13 cellular contexts compared by ENCODE assay signal in the genomic region with DNA sequence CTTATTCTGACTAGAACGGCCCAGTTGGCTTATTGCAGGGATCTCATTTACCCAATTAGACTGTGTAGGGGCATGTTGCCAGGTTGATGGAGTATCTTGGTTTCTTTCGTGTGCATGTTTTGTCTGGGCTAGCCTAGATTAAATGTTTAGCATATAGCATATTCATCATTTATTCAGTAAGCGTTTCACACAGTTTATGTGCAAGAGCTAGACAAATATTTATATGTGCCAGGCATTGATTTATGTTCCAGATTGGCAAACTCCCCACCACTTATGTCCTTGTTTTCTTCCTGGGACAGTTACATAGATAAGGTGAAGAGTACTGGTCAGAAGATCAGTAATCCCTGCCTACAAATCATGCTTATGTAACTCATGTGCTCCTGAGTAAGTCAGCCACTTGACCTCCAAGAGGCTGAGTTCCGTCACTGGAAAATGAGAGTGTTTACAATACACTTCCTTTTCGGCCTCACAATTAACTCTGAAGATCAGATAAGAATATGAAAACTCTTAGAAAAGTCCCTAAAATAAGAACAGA. TPM values are rescaled to one million over a fixed set of nuclear protein-coding genes. Genes with fewer than 3 reads are reported as not detected.
DNase-seq lines count a peak whose midpoint lies in the region; ATAC-seq and TF ChIP-seq lines count a peak whose summit lies in the region.
"Had no signal": no experiment of that assay in that cellular context is flagged by ENCODE, and none has a peak within 500 bp of the region (broad histone marks: within the 10 kb centered on the region; RNA-seq: fewer than 3 reads in every experiment).

No MANE protein-coding gene starts in this region.

- 23 to 27% methylated on average over 3 to 5 of the region's 5 CpGs for WGBS in gastroesophageal sphincter (ENCODE audit: low coverage in 1 of 2), 2 donors

- H3K4me1 ChIP-seq in gastroesophageal sphincter, result peaks cover 3 to 12% (median 4%) of the 10 kb centered on the region in 3 donors

- H3K27ac ChIP-seq in gastroesophageal sphincter, result peak overlapping the region; percentile 7 to 59 (median 48)
- H3K27ac ChIP-seq: PC-9 had no signal

- H3K9me3 ChIP-seq in gastroesophageal sphincter, result no peaks in the 10 kb centered on the region

- in situ Hi-C loops in SK-MEL-5 (cut with HindIII; ENCODE audit: low pct_unique_long_range_greater_than_20kb, low sequenced_read_pairs), result no loop called here
- in situ Hi-C loops in ACHN (cut with HindIII; ENCODE audit: low pct_ligation_motif_present, low pct_unique_long_range_greater_than_20kb, low sequenced_read_pairs), result no loop called here

- ATAC-seq in gastroesophageal sphincter, result peak; percentile 39

- no peaks in the 10 kb centered on the region for H3K27me3 ChIP-seq in gastroesophageal sphincter

- peak; percentile 58 for DNase-seq in EH (ENCODE audit: low read depth)
- DNase-seq in SK-MEL-5 (ENCODE audit: low read depth, low spot score), result peak; percentile 84
- peak; percentile 70 for DNase-seq in pulmonary artery endothelial cell (ENCODE audit: low read depth, low spot score)
- DNase-seq in T-helper 9 cell, result no peak
- no peak for DNase-seq in ACHN
- DNase-seq in AG20443 (ENCODE audit: low spot score), result no peak
- no peak for DNase-seq in T-helper 2 cell treated with Interferon-gamma antibody and Interleukin-4, amounts not matched to agents 5 μg/mL and 100 μg/mL, for 36 hours (ENCODE audit: low spot score)
- DNase-seq: CD4-positive, alpha-beta memory T cell; effector CD8-positive, alpha-beta T cell; naive B cell; PC-9; stimulated activated CD4-positive, alpha-beta T cell treated with anti-CD3 and anti-CD28 coated beads, Interleukin-15, amount 100 ng/mL, for 24 hours had no signal

- H3K4me3 Mint-ChIP-seq in T-helper 2 cell treated with Interferon-gamma antibody and Interleukin-4, amounts not matched to agents 5 μg/mL and 100 μg/mL, for 36 hours, result no peak overlapping the region
- H3K4me3 Mint-ChIP-seq: CD4-positive, alpha-beta memory T cell; naive B cell had no signal

- H3K36me3 ChIP-seq in gastroesophageal sphincter, result peaks cover 0 to 86% of the 10 kb centered on the region in 2 donors

- no peak overlapping the region for H3K4me3 ChIP-seq in gastroesophageal sphincter
- H3K4me3 ChIP-seq: PC-9 had no signal

- H3K36me3 Mint-ChIP-seq in T-helper 2 cell treated with Interferon-gamma antibody and Interleukin-4, amounts not matched to agents 5 μg/mL and 100 μg/mL, for 36 hours (ENCODE audit: low read depth), result no peaks in the 10 kb centered on the region

- no peak for TF ChIP-seq EP300 in gastroesophageal sphincter (IDR thresholded peaks at IDR 0.05)

- H3K4me1 Mint-ChIP-seq in T-helper 2 cell treated with Interferon-gamma antibody and Interleukin-4, amounts not matched to agents 5 μg/mL and 100 μg/mL, for 36 hours (ENCODE audit: low read depth), result peaks cover 5% of the 10 kb centered on the region
- H3K4me1 Mint-ChIP-seq: CD4-positive, alpha-beta memory T cell; naive B cell had no signal

- TF ChIP-seq POLR2A in gastroesophageal sphincter (IDR thresholded peaks at IDR 0.05), result no peak

- TF ChIP-seq CTCF in gastroesophageal sphincter (IDR thresholded peaks at IDR 0.05), result peak in 1 of 4 experiments; percentile 1

- no peaks in the 10 kb centered on the region for H3K27me3 Mint-ChIP-seq in T-helper 2 cell treated with Interferon-gamma antibody and Interleukin-4, amounts not matched to agents 5 μg/mL and 100 μg/mL, for 36 hours (ENCODE audit: low read depth)
- H3K27me3 Mint-ChIP-seq: CD4-positive, alpha-beta memory T cell; naive B cell had no signal

- no peaks in the 10 kb centered on the region for H3K9me3 Mint-ChIP-seq in T-helper 2 cell treated with Interferon-gamma antibody and Interleukin-4, amounts not matched to agents 5 μg/mL and 100 μg/mL, for 36 hours
- H3K9me3 Mint-ChIP-seq: CD4-positive, alpha-beta memory T cell; naive B cell had no signal

- no peak overlapping the region for H3K27ac Mint-ChIP-seq in T-helper 2 cell treated with Interferon-gamma antibody and Interleukin-4, amounts not matched to agents 5 μg/mL and 100 μg/mL, for 36 hours
- H3K27ac Mint-ChIP-seq: naive B cell had no signal

RNA-seq across cellular contexts. Expression of a gene that starts 57.2 kb away (rescaled TPM):
- 25.7 and 28.3 TPM in 2 replicates for total RNA-seq in SK-MEL-5 (2014; rRNA removed; shearing (Covaris generic))
- 3.6 and 8.4 TPM in 2 replicates for polyA plus RNA-seq in SK-MEL-5 (2015; cell fraction: cytosol; rRNA removed)
- 88.4 and 124 TPM in 2 replicates for polyA plus RNA-seq in SK-MEL-5 (2015; cell fraction: nucleus; rRNA removed)
- total RNA-seq in gastroesophageal sphincter, result 10 to 100 TPM; 40.4 to 57.7 (median 49.7) TPM
- total RNA-seq in pulmonary artery endothelial cell, result 30.0 and 30.9 TPM in 2 replicates

Comparison
In these comparisons a context has a peak if more than half of its experiments do, and no peak if none do; other contexts are left out.
1. DNase-seq: peak in EH (single experiment), SK-MEL-5 (single experiment) and pulmonary artery endothelial cell (single experiment); none in T-helper 9 cell (single experiment), ACHN (single experiment), AG20443 (single experiment) and T-helper 2 cell treated with Interferon-gamma antibody and Interleukin-4, amounts not matched to agents 5 μg/mL and 100 μg/mL, for 36 hours (single experiment).